Comparison of ENCODE assay signal across 8 cellular contexts in the genomic region with DNA sequence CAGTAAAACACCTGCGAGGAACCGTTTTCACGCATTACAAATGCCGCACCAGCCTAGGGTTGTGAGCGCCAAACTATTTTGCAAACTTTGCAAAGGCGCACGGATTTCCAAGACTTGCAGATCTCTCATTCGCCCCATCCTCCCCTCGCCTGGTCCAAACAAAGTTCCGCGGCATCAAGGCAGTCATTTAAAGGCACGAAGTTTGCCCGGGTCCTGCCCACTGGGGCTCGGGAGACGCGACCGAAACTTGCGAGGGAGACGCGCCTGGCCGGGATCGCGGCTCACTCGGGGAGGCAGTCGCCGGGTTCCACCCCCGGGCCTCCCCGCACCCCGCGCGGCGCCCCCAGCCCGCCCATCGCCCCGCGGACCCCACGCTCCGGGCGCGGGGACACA. TPM values are rescaled to one million over a fixed set of nuclear protein-coding genes. Genes with fewer than 3 reads are reported as not detected.
A peak's percentile ranks its signal among the peaks of the same experiment; 100 is the strongest.
DNase-seq lines count a peak whose midpoint lies in the region; ATAC-seq and TF ChIP-seq lines count a peak whose summit lies in the region.

No MANE protein-coding gene starts in this region.

- no peak overlapping the region for H3K27ac ChIP-seq in CD4-positive, alpha-beta T cell (ENCODE audit: low read depth, low read length)

- H3K36me3 ChIP-seq in Loucy (ENCODE audit: insufficient read depth, low read length), result no peaks in the 10 kb centered on the region
- no peaks in the 10 kb centered on the region for H3K36me3 ChIP-seq in neuron (ENCODE audit: insufficient read depth, low read length)

- peaks cover 23% of the 10 kb centered on the region for H4K20me1 ChIP-seq in Loucy (ENCODE audit: insufficient read depth, low read length, poor library complexity, severe bottlenecking)

- H3F3A ChIP-seq in Loucy (ENCODE audit: low read depth), result peaks cover 3% of the 10 kb centered on the region; the same call in 1 of the 2 replicates

- POLR2A ChIA-PET in CD4-positive, alpha-beta T cell (lab: Charles Lee), result interaction anchor here (0.8 to 2.7 kb wide), 2 partner anchors 75 to 431 kb away, joined by 3 to 19 read pairs; partner anchors contain the start of gene UPF2

- H3K9me3 Mint-ChIP-seq in CD4-positive, alpha-beta T cell, result peaks cover 2% of the 10 kb centered on the region
- H3K9me3 Mint-ChIP-seq in activated T-helper 17 cell treated with anti-CD3 and anti-CD28 coated beads, Interleukin-2, amount 50 U/mL, for 72 hours, result no peaks in the 10 kb centered on the region

- TF ChIP-seq CTCF in CD4-positive, alpha-beta T cell (IDR thresholded peaks at IDR 0.05), result no peak
- TF ChIP-seq CTCF in Loucy (conservative IDR thresholded peaks at IDR 0.05; ENCODE audit: low read length) (no peak), fibroblast of villous mesenchyme (IDR thresholded peaks at IDR 0.05; ENCODE audit: insufficient read depth, low read depth, low read length) (no peak)

- peaks cover 8% of the 10 kb centered on the region for H3K36me3 Mint-ChIP-seq in CD4-positive, alpha-beta T cell (ENCODE audit: low read depth)
- H3K36me3 Mint-ChIP-seq in activated T-helper 17 cell treated with anti-CD3 and anti-CD28 coated beads, Interleukin-2, amount 50 U/mL, for 72 hours (ENCODE audit: low read depth), result no peaks in the 10 kb centered on the region

- H3K79me2 ChIP-seq in Loucy (ENCODE audit: insufficient read depth, low read length), result peaks cover 51% of the 10 kb centered on the region

- intact Hi-C loops in CD4-positive, alpha-beta T cell (cut with DNase I, micrococcal nuclease), result loop anchor here (5.0 to 10.0 kb wide), 3 partner anchors 71 to 131 kb away; partner anchors contain the start of gene ECHDC3 (in 1 of the 2)

- CTCF ChIA-PET in CD4-positive, alpha-beta T cell (lab: Charles Lee), result interaction anchor here (1.4 kb wide), 1 partner anchor 25 kb away, joined by 3 read pairs; no protein-coding TSS in a partner anchor

- peaks cover 55% of the 10 kb centered on the region for H3K4me1 Mint-ChIP-seq in CD4-positive, alpha-beta T cell (ENCODE audit: low read depth)
- peaks cover 5% of the 10 kb centered on the region for H3K4me1 Mint-ChIP-seq in activated T-helper 17 cell treated with anti-CD3 and anti-CD28 coated beads, Interleukin-2, amount 50 U/mL, for 72 hours

- no peaks in the 10 kb centered on the region for H3K27me3 ChIP-seq in CD4-positive, alpha-beta T cell (ENCODE audit: control insufficient read depth, insufficient read depth, low read length)
- H3K27me3 ChIP-seq in Loucy (ENCODE audit: insufficient read depth, low read length, poor library complexity, severe bottlenecking) (no peaks in the 10 kb centered on the region), neuron (ENCODE audit: insufficient read depth, low read length) (no peaks in the 10 kb centered on the region)

- H3K4me3 ChIP-seq in Loucy (ENCODE audit: low read length, poor library complexity, severe bottlenecking) (peak overlapping the region; percentile 99), fibroblast of villous mesenchyme (ENCODE audit: low read depth, low read length) (peak overlapping the region; percentile 75), neuron (ENCODE audit: low read length) (peak overlapping the region; percentile 93)

- peak overlapping the region; percentile 88 for H3K9ac ChIP-seq in Loucy (ENCODE audit: low read depth, low read length, poor library complexity, severe bottlenecking)

- H3K9me2 ChIP-seq in Loucy (replicated peaks; ENCODE audit: low read depth, low read length), result no peaks in the 10 kb centered on the region

- peak overlapping the region; percentile 95 for H3K4me3 Mint-ChIP-seq in CD4-positive, alpha-beta T cell
- peak overlapping the region; percentile 84 for H3K4me3 Mint-ChIP-seq in activated T-helper 17 cell treated with anti-CD3 and anti-CD28 coated beads, Interleukin-2, amount 50 U/mL, for 72 hours

- H3K27me3 Mint-ChIP-seq in CD4-positive, alpha-beta T cell, result no peaks in the 10 kb centered on the region
- H3K27me3 Mint-ChIP-seq in activated T-helper 17 cell treated with anti-CD3 and anti-CD28 coated beads, Interleukin-2, amount 50 U/mL, for 72 hours, result peaks cover 3% of the 10 kb centered on the region

- ATAC-seq in CD4-positive, alpha-beta T cell (ENCODE audit: poor library complexity), result peak; percentile 15
- peak; percentile 11 for ATAC-seq in GM21526 (IDR thresholded peaks at IDR 0.05; ENCODE audit: low FRiP score, unreplicated experiment)
- ATAC-seq in activated T-helper 17 cell treated with anti-CD3 and anti-CD28 coated beads, Interleukin-2, amount 50 U/mL, for 72 hours (replicated peaks), result peak; percentile 24

- peaks cover 46% of the 10 kb centered on the region for H3K4me1 ChIP-seq in Loucy (ENCODE audit: insufficient read depth, low read length, poor library complexity, severe bottlenecking)
- peaks cover 13% of the 10 kb centered on the region for H3K4me1 ChIP-seq in neuron (ENCODE audit: insufficient read depth, low read length)

- peak overlapping the region; percentile 89 for H3K4me2 ChIP-seq in Loucy (ENCODE audit: low read depth, low read length, poor library complexity, severe bottlenecking)

- H2AFZ ChIP-seq in Loucy (ENCODE audit: low read length), result peak overlapping the region; percentile 84
- peak overlapping the region; percentile 27 for H2AFZ ChIP-seq in neuron (ENCODE audit: low read depth, low read length)

- peak overlapping the region; percentile 78 for H3K27ac Mint-ChIP-seq in CD4-positive, alpha-beta T cell
- H3K27ac Mint-ChIP-seq in activated T-helper 17 cell treated with anti-CD3 and anti-CD28 coated beads, Interleukin-2, amount 50 U/mL, for 72 hours, result peak overlapping the region; percentile 49

- peak in 8 of 10 experiments; percentile 1 to 41 (median 14) for DNase-seq in CD4-positive, alpha-beta T cell
- DNase-seq in fibroblast of villous mesenchyme (ENCODE audit: low read depth) (peak; percentile 52), COLO829 (ENCODE audit: low spot score) (no peak), NCI-H2171 (lab: John Stamatoyannopoulos, UW) (no peak)

- H3K9me3 ChIP-seq in CD4-positive, alpha-beta T cell (ENCODE audit: control insufficient read depth, low read length), result no peaks in the 10 kb centered on the region
- no peaks in the 10 kb centered on the region for H3K9me3 ChIP-seq in Loucy (ENCODE audit: insufficient read depth, low read depth, low read length)
- peaks cover under 1% of the 10 kb centered on the region for H3K9me3 ChIP-seq in neuron (ENCODE audit: low read length)

RNA-seq across cellular contexts. Expression of gene USP6NL, which starts 0.6 kb away (rescaled TPM):
- total RNA-seq in CD4-positive, alpha-beta T cell, result 1 to 10 TPM; 5.2 to 5.6 TPM
- 1 to 10 TPM in 1 of 2 donors, under 1 TPM in 1; 0.74 to 1.7 TPM for total RNA-seq in activated T-helper 17 cell treated with anti-CD3 and anti-CD28 coated beads, Interleukin-2, amount 50 U/mL, for 72 hours
- 10.6 and 12.5 TPM in 2 replicates for total RNA-seq in fibroblast of villous mesenchyme

Comparison
In these comparisons a context has a peak if more than half of its experiments do, and no peak if none do; other contexts are left out.
1. DNase-seq: peak in CD4-positive, alpha-beta T cell (8 of 10) and fibroblast of villous mesenchyme (single experiment); none in COLO829 (single experiment) and NCI-H2171 (single experiment).
2. Peak in every context shown above with its lines, with median percentiles within 50 percentile points of each other: ATAC-seq and H3K4me3 ChIP-seq.